In the genomic region with DNA sequence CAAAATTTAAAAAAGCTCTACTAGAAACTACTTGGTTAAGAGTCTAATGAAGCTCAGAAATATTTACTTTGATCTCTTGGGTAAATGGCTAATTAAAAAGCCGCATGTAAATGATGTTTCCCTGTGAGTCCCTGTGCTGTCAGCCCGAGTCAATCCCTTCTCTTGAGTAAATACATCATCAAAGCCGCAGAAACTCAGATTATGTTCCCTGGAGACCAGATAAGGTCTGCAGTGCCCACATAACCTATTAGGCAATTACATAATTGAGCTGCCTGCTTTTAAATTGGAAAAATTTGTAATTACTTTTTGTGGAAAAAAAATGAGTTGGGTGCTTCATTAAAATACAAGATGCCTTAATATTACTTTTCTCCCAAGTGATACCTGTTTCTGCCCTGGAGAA, we compare ENCODE assay signal across 1 cellular context.
TF ChIP-seq lines count a peak whose summit lies in the region.

No MANE protein-coding gene starts in this region.

TF ChIP-seq in HEK293, 187 proteins besides CTCF, POLR2A, EP300 and RAD21 (continued from another document):
- TF ChIP-seq SP2 (tag by site-specific recombination; IDR thresholded peaks at IDR 0.05) (no peak), ZNF571 (tag by site-specific recombination; IDR thresholded peaks at IDR 0.05) (no peak), ZNF514 (tag by site-specific recombination; IDR thresholded peaks at IDR 0.05) (no peak), ZNF585B (tag by site-specific recombination; IDR thresholded peaks at IDR 0.05) (no peak), WT1 (tag by site-specific recombination; IDR thresholded peaks at IDR 0.05) (no peak)
